ENCODE assay signal across 1 cellular context in the genomic region with DNA sequence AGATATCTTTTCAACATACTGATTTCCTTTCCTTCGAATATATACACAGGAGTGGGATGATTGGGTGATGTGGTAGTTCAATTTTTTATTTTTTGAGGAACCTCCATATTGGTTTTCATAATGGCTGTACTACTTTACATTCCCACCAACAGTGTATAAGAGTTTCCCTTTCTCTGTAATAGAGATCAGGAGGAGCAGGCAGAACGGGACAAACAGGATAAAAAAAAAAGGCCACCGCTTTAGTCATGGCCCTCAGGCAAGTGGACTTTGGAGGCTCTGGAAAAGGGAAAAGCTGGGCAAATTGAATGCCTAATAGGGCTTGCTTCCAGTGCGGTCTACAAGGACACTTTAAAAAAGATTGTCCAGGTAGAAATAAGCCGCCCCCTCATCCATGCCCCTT. TPM values are rescaled to one million over a fixed set of nuclear protein-coding genes. Genes with fewer than 3 reads are reported as not detected.
"Had no signal": no experiment of that assay in that cellular context is flagged by ENCODE, and none has a peak within 500 bp of the region (broad histone marks: within the 10 kb centered on the region; RNA-seq: fewer than 3 reads in every experiment).

No MANE protein-coding gene starts in this region.

RNA-seq across cellular contexts. Expression of gene PPP2R3A, which starts 30.4 kb away (rescaled TPM):
- total RNA-seq: activated T-helper 1 cell treated with anti-CD3 and anti-CD28 coated beads, Interleukin-12 subunit alpha, Interleukin-12 subunit beta, Interleukin-2, Interleukin-4 antibody, amounts not matched to agents 30 ng/mL and 10 ng/mL and 1 ng/mL, durations not matched to agents 14 hours and 24 hours and 36 hours had no signal
